Comparison of ENCODE assay signal across 34 cellular contexts in the genomic region with DNA sequence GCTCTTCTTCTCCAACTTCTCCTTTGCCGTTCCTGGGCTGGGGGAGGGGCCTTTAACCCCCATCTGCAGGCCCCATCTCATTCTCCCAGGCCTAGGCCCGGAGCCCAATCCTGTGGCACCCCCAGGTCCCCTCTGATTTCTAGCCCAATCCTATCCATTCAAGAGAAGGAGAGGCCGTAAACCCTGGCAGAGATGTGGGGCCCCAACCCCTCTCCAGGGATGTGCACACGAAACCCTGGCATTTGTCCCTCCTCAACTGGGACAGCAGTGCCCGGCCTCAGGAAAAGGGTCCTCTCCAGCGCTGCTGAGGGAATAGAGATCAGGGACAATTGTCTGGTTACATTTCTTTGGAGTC. TPM values are rescaled to one million over a fixed set of nuclear protein-coding genes. Genes with fewer than 3 reads are reported as not detected.
"Had no signal": no experiment of that assay in that cellular context is flagged by ENCODE, and none has a peak within 500 bp of the region (broad histone marks: within the 10 kb centered on the region; RNA-seq: fewer than 3 reads in every experiment).

No MANE protein-coding gene starts in this region.

- H3K4me3 ChIP-seq: body of pancreas, breast epithelium had no signal

- H3K9me3 ChIP-seq: body of pancreas, breast epithelium had no signal

- DNase-seq: activated CD4-positive, alpha-beta memory T cell treated with anti-CD3 and anti-CD28 coated beads, Interleukin-2, amount 10 ng/mL, durations not matched to agents 7 days and 5 days; activated CD4-positive, alpha-beta T cell treated with anti-CD3 and anti-CD28 coated beads for 1 hour; activated CD4-positive, alpha-beta T cell treated with anti-CD3 and anti-CD28 coated beads for 48 hours; activated CD4-positive, CD25-positive, alpha-beta regulatory T cell; activated CD8-positive, alpha-beta memory T cell treated with anti-CD3 and anti-CD28 coated beads for 24 hours; activated CD8-positive, alpha-beta memory T cell treated with anti-CD3 and anti-CD28 coated beads, Interleukin-2, amount 10 ng/mL, durations not matched to agents 7 days and 5 days; activated CD8-positive, alpha-beta memory T cell treated with anti-CD3 and anti-CD28 coated beads, Interleukin-2, amount 50 U/mL, for 48 hours; activated gamma-delta T cell; activated naive CD4-positive, alpha-beta T cell treated with Interleukin-2 at 50 U/mL for 16 hours; activated naive CD8-positive, alpha-beta T cell treated with anti-CD3 and anti-CD28 coated beads, Interleukin-2, amount 10 ng/mL, durations not matched to agents 7 days and 5 days; activated T-cell treated with anti-CD3 and anti-CD28 coated beads, Interleukin-2, amount 50 U/mL, for 48 hours; amygdala; body of pancreas; Karpas-422; KBM-7; NCI-H1048; NCI-H1436 treated with DMSO at 0.1 percent for 48 hours; NCI-H1694 treated with DMSO at 0.1 percent for 48 hours; NCI-H2029; NCI-H345; NCI-H526; NCI-H748 treated with DMSO at 0.1 percent for 48 hours; NK-92 treated with Interleukin-12 subunit alpha and Interleukin-12 subunit beta, amount 100 ng/mL, for 24 hours; PC-3; Right ventricle myocardium superior; T1000; WERI-Rb-1 had no signal

- H3K27ac ChIP-seq: body of pancreas, breast epithelium, RWPE1, WERI-Rb-1 had no signal

- H3K36me3 ChIP-seq: breast epithelium, WERI-Rb-1 had no signal

- ATAC-seq: activated CD8-positive, alpha-beta memory T cell treated with anti-CD3 and anti-CD28 coated beads, Interleukin-2, amount 10 ng/mL, durations not matched to agents 7 days and 5 days; body of pancreas; PC-3 had no signal

- H3K4me1 ChIP-seq: body of pancreas, breast epithelium had no signal

- H3K27me3 ChIP-seq: body of pancreas, breast epithelium had no signal

RNA-seq across cellular contexts. Expression of a gene that starts 24.2 kb away (rescaled TPM):
- total RNA-seq: activated CD4-positive, alpha-beta memory T cell treated with anti-CD3 and anti-CD28 coated beads, Interleukin-2, amount 10 ng/mL, durations not matched to agents 7 days and 5 days; activated CD8-positive, alpha-beta memory T cell treated with anti-CD3 and anti-CD28 coated beads, Interleukin-2, amount 10 ng/mL, durations not matched to agents 7 days and 5 days; activated naive CD8-positive, alpha-beta T cell treated with anti-CD3 and anti-CD28 coated beads, Interleukin-2, amount 10 ng/mL, durations not matched to agents 7 days and 5 days; MCF 10A; NCI-H460; PC-3; T-helper 1 cell treated with Interleukin-12 subunit alpha and Interleukin-12 subunit beta and Interleukin-4 antibody, amounts not matched to agents 30 ng/mL and 1 ng/mL, for 36 hours; T-helper 2 cell treated with Interferon-gamma antibody and Interleukin-4, amounts not matched to agents 100 ng/mL and 5 ng/mL, for 36 hours had no signal
- polyA plus RNA-seq: IgD-negative memory B cell had no signal
